In genomic region chr3:128922804-128923459, GRCh38 we compare ENCODE assay signal across 11 cellular contexts. TPM values are rescaled to one million over a fixed set of nuclear protein-coding genes. Genes with fewer than 3 reads are reported as not detected.
DNase-seq lines count a peak whose midpoint lies in the region; ATAC-seq, FAIRE-seq and TF ChIP-seq lines count a peak whose summit lies in the region.
"Had no signal": no experiment of that assay in that cellular context is flagged by ENCODE, and none has a peak within 500 bp of the region (broad histone marks: within the 10 kb centered on the region; RNA-seq: fewer than 3 reads in every experiment).

No MANE protein-coding gene starts in this region.

- TF ChIP-seq CTCF in CD4-positive, alpha-beta T cell (IDR thresholded peaks at IDR 0.05), result no peak

- CTCF ChIA-PET in CD4-positive, alpha-beta T cell (lab: Charles Lee), result interaction anchor here (0.9 to 3.3 kb wide), 3 partner anchors 44 to 242 kb away, joined by 3 to 15 read pairs (median 7); partner anchors contain the start of gene ACAD9

- H3K9me3 ChIP-seq in CD4-positive, alpha-beta T cell (ENCODE audit: control insufficient read depth, low read length), result no peaks in the 10 kb centered on the region

- intact Hi-C loops in CD4-positive, alpha-beta T cell (cut with DNase I, micrococcal nuclease), result loop anchor here (1.0 to 2.0 kb wide), 2 partner anchors 48 to 242 kb away; no protein-coding TSS in a partner anchor
- intact Hi-C loops in activated CD4-positive, alpha-beta T cell treated with anti-CD3 and anti-CD28 coated beads, Interleukin-2, amount 10 ng/mL, durations not matched to agents 24 days and 14 days (cut with micrococcal nuclease), result loop anchor here (2.0 kb wide), 2 partner anchors 44 to 242 kb away; partner anchors contain the start of gene ACAD9

- H3K27me3 Mint-ChIP-seq in CD4-positive, alpha-beta T cell, result no peaks in the 10 kb centered on the region
- no peaks in the 10 kb centered on the region for H3K27me3 Mint-ChIP-seq in activated CD4-positive, alpha-beta T cell treated with anti-CD3 and anti-CD28 coated beads, Interleukin-2, amount 10 ng/mL, durations not matched to agents 24 days and 14 days
- H3K27me3 Mint-ChIP-seq in activated naive CD8-positive, alpha-beta T cell, result no peaks in the 10 kb centered on the region

- POLR2A ChIA-PET in CD4-positive, alpha-beta T cell (lab: Charles Lee), result interaction anchor here (0.6 to 2.5 kb wide), 11 partner anchors 44 to 439 kb away, joined by 3 to 29 read pairs (median 6); partner anchors contain the start of genes ACAD9 and CFAP92

- peak overlapping the region; percentile 88 for H3K27ac Mint-ChIP-seq in CD4-positive, alpha-beta T cell
- H3K27ac Mint-ChIP-seq in activated CD4-positive, alpha-beta T cell treated with anti-CD3 and anti-CD28 coated beads, Interleukin-2, amount 10 ng/mL, durations not matched to agents 24 days and 14 days, result peak overlapping the region; percentile 79
- peak overlapping the region; percentile 91 for H3K27ac Mint-ChIP-seq in activated naive CD8-positive, alpha-beta T cell
- H3K27ac Mint-ChIP-seq: neural progenitor cell had no signal

- H3K36me3 Mint-ChIP-seq in CD4-positive, alpha-beta T cell (ENCODE audit: low read depth), result peaks cover 28% of the 10 kb centered on the region
- H3K36me3 Mint-ChIP-seq in activated CD4-positive, alpha-beta T cell treated with anti-CD3 and anti-CD28 coated beads, Interleukin-2, amount 10 ng/mL, durations not matched to agents 24 days and 14 days (ENCODE audit: low read depth), result peaks cover 61% of the 10 kb centered on the region
- H3K36me3 Mint-ChIP-seq in activated naive CD8-positive, alpha-beta T cell, result peaks cover 18% of the 10 kb centered on the region

- H3K4me3 Mint-ChIP-seq in CD4-positive, alpha-beta T cell, result peak overlapping the region; percentile 78
- H3K4me3 Mint-ChIP-seq in activated CD4-positive, alpha-beta T cell treated with anti-CD3 and anti-CD28 coated beads, Interleukin-2, amount 10 ng/mL, durations not matched to agents 24 days and 14 days, result peak overlapping the region; percentile 74
- peak overlapping the region; percentile 78 for H3K4me3 Mint-ChIP-seq in activated naive CD8-positive, alpha-beta T cell
- H3K4me3 Mint-ChIP-seq: neural progenitor cell had no signal

- peak overlapping the region; percentile 22 for H3K27ac ChIP-seq in CD4-positive, alpha-beta T cell (ENCODE audit: low read depth, low read length)
- H3K27ac ChIP-seq: neural progenitor cell had no signal

- H3K27me3 ChIP-seq in CD4-positive, alpha-beta T cell (ENCODE audit: control insufficient read depth, insufficient read depth, low read length), result no peaks in the 10 kb centered on the region
- H3K27me3 ChIP-seq: neural progenitor cell had no signal

- no peak for FAIRE-seq in H54 (lab: Jason Lieb, UNC)
- FAIRE-seq: astrocyte, frontal cortex had no signal

- peaks cover 2% of the 10 kb centered on the region for H3K9me3 Mint-ChIP-seq in CD4-positive, alpha-beta T cell
- peaks cover 17% of the 10 kb centered on the region for H3K9me3 Mint-ChIP-seq in activated CD4-positive, alpha-beta T cell treated with anti-CD3 and anti-CD28 coated beads, Interleukin-2, amount 10 ng/mL, durations not matched to agents 24 days and 14 days
- H3K9me3 Mint-ChIP-seq in activated naive CD8-positive, alpha-beta T cell (ENCODE audit: low read depth), result peaks cover 3% of the 10 kb centered on the region

- no peak for TF ChIP-seq POLR2A in H54 (IDR thresholded peaks at IDR 0.05; ENCODE audit: low read depth, low read length)

- DNase-seq in CD4-positive, alpha-beta T cell, result peak; percentile 26 to 50 (median 36)
- peak; percentile 85 for DNase-seq in activated CD4-positive, alpha-beta T cell treated with anti-CD3 and anti-CD28 coated beads, Interleukin-2, amount 10 ng/mL, durations not matched to agents 24 days and 14 days
- peak; percentile 59 to 60 for DNase-seq in stimulated activated CD4-positive, alpha-beta T cell treated with anti-CD3 and anti-CD28 coated beads, Interleukin-2, amount 100 ng/mL, for 24 hours
- no peak for DNase-seq in H54 (ENCODE audit: insufficient read length, low spot score)
- DNase-seq in NCI-H748 (lab: John Stamatoyannopoulos, UW; ENCODE audit: unreplicated experiment), result no peak

- ATAC-seq in CD4-positive, alpha-beta T cell (ENCODE audit: poor library complexity), result peak; percentile 74
- ATAC-seq in GM19324 (IDR thresholded peaks at IDR 0.05; ENCODE audit: low FRiP score, unreplicated experiment), result no peak
- no peak for ATAC-seq in HG02642 (IDR thresholded peaks at IDR 0.05; ENCODE audit: poor library complexity, unreplicated experiment)

- H3K4me1 Mint-ChIP-seq in CD4-positive, alpha-beta T cell (ENCODE audit: low read depth), result peaks cover 43% of the 10 kb centered on the region
- peaks cover 25% of the 10 kb centered on the region for H3K4me1 Mint-ChIP-seq in activated CD4-positive, alpha-beta T cell treated with anti-CD3 and anti-CD28 coated beads, Interleukin-2, amount 10 ng/mL, durations not matched to agents 24 days and 14 days
- peaks cover 53% of the 10 kb centered on the region for H3K4me1 Mint-ChIP-seq in activated naive CD8-positive, alpha-beta T cell (ENCODE audit: low read depth)
- H3K4me1 Mint-ChIP-seq: neural progenitor cell had no signal

RNA-seq across cellular contexts. Expression of gene ACAD9, which starts 43.5 kb away (rescaled TPM):
- 10 to 100 TPM; 64.8 to 71.6 TPM for total RNA-seq in CD4-positive, alpha-beta T cell
- 68.5 and 69.2 TPM in 2 replicates for total RNA-seq in activated CD4-positive, alpha-beta T cell treated with anti-CD3 and anti-CD28 coated beads, Interleukin-2, amount 10 ng/mL, durations not matched to agents 24 days and 14 days

Comparison
In these comparisons a context has a peak if more than half of its experiments do, and no peak if none do; other contexts are left out.
1. DNase-seq: peak in CD4-positive, alpha-beta T cell (10 of 10), activated CD4-positive, alpha-beta T cell treated with anti-CD3 and anti-CD28 coated beads, Interleukin-2, amount 10 ng/mL, durations not matched to agents 24 days and 14 days (single experiment) and stimulated activated CD4-positive, alpha-beta T cell treated with anti-CD3 and anti-CD28 coated beads, Interleukin-2, amount 100 ng/mL, for 24 hours (2 of 2); none in H54 (single experiment) and NCI-H748 (single experiment).
2. Peak in every context shown above with its lines, with median percentiles within 50 percentile points of each other: H3K27ac Mint-ChIP-seq and H3K4me3 Mint-ChIP-seq.